Comparison of ENCODE assay signal across 16 cellular contexts in genomic region chr17:33120103-33120502, GRCh38.
"Had no signal": no experiment of that assay in that cellular context is flagged by ENCODE, and none has a peak within 500 bp of the region (broad histone marks: within the 10 kb centered on the region; RNA-seq: fewer than 3 reads in every experiment).

No MANE protein-coding gene starts in this region.

- H3K36me3 ChIP-seq: cardiac muscle cell, lower lobe of right lung, prostate gland had no signal

- DNase-seq: activated CD4-positive, alpha-beta T cell treated with anti-CD3 and anti-CD28 coated beads, Interleukin-2, amount 50 U/mL, for 1 hour; activated CD8-positive, alpha-beta memory T cell treated with anti-CD3 and anti-CD28 coated beads for 24 hours; activated naive CD4-positive, alpha-beta T cell; aorta; foreskin fibroblast; left cardiac atrium; lower lobe of right lung; midbrain; right cardiac atrium; stimulated activated CD4-positive, alpha-beta T cell treated with anti-CD3 and anti-CD28 coated beads, Interleukin-15, amount 100 ng/mL, for 24 hours; stimulated activated CD4-positive, alpha-beta T cell treated with anti-CD3 and anti-CD28 coated beads, Interleukin-4, amount 100 ng/mL, for 1 hour; stimulated activated naive B cell treated with anti-CD40 and anti-IgM and Interleukin-4, amounts not matched to agents 10 μg/mL and 1 μg/mL and 100 μg/mL, for 72 hours; trophoblast cell had no signal

- H3K4me1 ChIP-seq: lower lobe of right lung, prostate gland had no signal

- H3K4me3 ChIP-seq: cardiac muscle cell, lower lobe of right lung, prostate gland, skin epidermis had no signal

- H3K27ac ChIP-seq: cardiac muscle cell, lower lobe of right lung, prostate gland, skin epidermis had no signal

- H3K9me3 ChIP-seq: lower lobe of right lung, prostate gland had no signal
